ENCODE assay signal across 8 cellular contexts in the genomic region with DNA sequence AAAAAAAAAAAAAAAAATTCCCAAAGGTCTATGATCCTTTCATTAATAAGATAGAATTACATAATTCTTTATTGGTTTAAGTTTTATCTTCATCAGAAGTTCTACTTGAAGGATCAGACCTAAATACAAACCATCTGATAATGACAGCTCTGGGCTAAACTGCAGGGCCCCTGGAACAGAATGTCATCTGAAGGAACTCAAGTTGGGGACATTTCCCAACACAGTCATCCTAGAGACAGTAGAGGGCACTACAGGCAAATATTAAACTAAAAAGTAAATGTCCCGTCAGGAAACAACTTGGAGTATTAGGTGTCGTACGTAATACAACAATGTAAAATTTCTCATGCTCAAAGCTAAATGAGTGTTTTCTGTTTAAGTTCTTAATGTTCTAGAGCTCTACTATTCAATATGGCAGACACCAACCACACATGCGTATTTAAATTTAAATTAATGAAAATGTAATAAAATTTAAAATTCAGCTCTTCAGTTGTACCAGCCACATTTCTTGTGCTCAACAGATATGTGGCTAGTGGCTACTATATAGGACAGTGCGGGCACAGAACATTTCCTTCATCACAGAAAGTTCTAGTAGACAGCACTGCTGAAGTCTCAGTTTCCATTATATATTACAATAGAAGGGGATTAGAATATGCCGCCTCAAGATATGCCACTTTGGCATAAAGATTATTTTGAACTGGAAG. TPM values are rescaled to one million over a fixed set of nuclear protein-coding genes. Genes with fewer than 3 reads are reported as not detected.
A peak's percentile ranks its signal among the peaks of the same experiment; 100 is the strongest.
DNase-seq lines count a peak whose midpoint lies in the region; ATAC-seq and TF ChIP-seq lines count a peak whose summit lies in the region.

No MANE protein-coding gene starts in this region.

- no peaks in the 10 kb centered on the region for H3K4me1 ChIP-seq in KMS-11 (ENCODE audit: low read depth, poor library complexity, severe bottlenecking)

- H3K36me3 ChIP-seq in KMS-11 (ENCODE audit: insufficient read depth) (no peaks in the 10 kb centered on the region), neural cell (ENCODE audit: insufficient read depth, low read length) (no peaks in the 10 kb centered on the region)

- H4K20me1 ChIP-seq in KMS-11 (ENCODE audit: insufficient read depth) = no peaks in the 10 kb centered on the region
- no peaks in the 10 kb centered on the region for H4K20me1 ChIP-seq in neural cell (ENCODE audit: insufficient read depth)

- no peaks in the 10 kb centered on the region for H3K9me3 ChIP-seq in neural cell (ENCODE audit: low read length)

- no peaks in the 10 kb centered on the region for H3F3A ChIP-seq in neural cell (ENCODE audit: insufficient read depth, low read length, poor library complexity, severe bottlenecking)

- no peaks in the 10 kb centered on the region for H3K9me2 ChIP-seq in neural cell (ENCODE audit: insufficient read depth, low read length)

- H3K27me3 ChIP-seq in KMS-11 (ENCODE audit: insufficient read depth, low read depth) (no peaks in the 10 kb centered on the region), neural cell (ENCODE audit: insufficient read depth, low read depth, low read length) (no peaks in the 10 kb centered on the region)

- H2AFZ ChIP-seq in KMS-11 (ENCODE audit: low read depth) (no peak overlapping the region), neural cell (ENCODE audit: low read depth, low read length) (no peak overlapping the region)

- peak; percentile 43 for TF ChIP-seq RAD21 in neural cell (conservative IDR thresholded peaks at IDR 0.05)

- no peak overlapping the region for H3K9ac ChIP-seq in KMS-11
- H3K9ac ChIP-seq in neural cell (ENCODE audit: low read length) = no peak overlapping the region

- no peak overlapping the region for H3K4me3 ChIP-seq in KMS-11 (IDR thresholded peaks at IDR 0.05; ENCODE audit: insufficient read depth, low read depth, low read length)
- no peak overlapping the region for H3K4me3 ChIP-seq in neural cell (ENCODE audit: low read length)

- DNase-seq in EH (ENCODE audit: low read depth) = peak; percentile 69
- peak; percentile 49 for DNase-seq in SK-N-DZ (ENCODE audit: low spot score)
- DNase-seq in fibroblast of gingiva (ENCODE audit: low read depth) = peak; percentile 55

- H3K79me2 ChIP-seq in KMS-11 (ENCODE audit: insufficient read depth, low read depth) (no peaks in the 10 kb centered on the region), neural cell (replicated peaks; ENCODE audit: insufficient read depth, low read length) (no peaks in the 10 kb centered on the region)

- peak; percentile 78 for TF ChIP-seq CTCF in 22Rv1 (IDR thresholded peaks at IDR 0.05)
- peak; percentile 41 for TF ChIP-seq CTCF in KMS-11 (conservative IDR thresholded peaks at IDR 0.05; ENCODE audit: low read depth, low read length)
- TF ChIP-seq CTCF in neural cell (IDR thresholded peaks at IDR 0.05; ENCODE audit: poor library complexity, severe bottlenecking) = peak; percentile 37

- no peak for TF ChIP-seq EP300 in neural cell (conservative IDR thresholded peaks at IDR 0.05; ENCODE audit: poor library complexity, severe bottlenecking)

- ATAC-seq in GM21619 (IDR thresholded peaks at IDR 0.05; ENCODE audit: unreplicated experiment) (peak; percentile 79), HG03039 (IDR thresholded peaks at IDR 0.05; ENCODE audit: unreplicated experiment) (no peak)

- H3K27ac ChIP-seq in 22Rv1 (no peak overlapping the region), KMS-11 (no peak overlapping the region), neural cell (ENCODE audit: low read length) (no peak overlapping the region)

- H3K4me2 ChIP-seq in KMS-11 = no peak overlapping the region
- H3K4me2 ChIP-seq in neural cell (ENCODE audit: low read length) = no peak overlapping the region

TF ChIP-seq in neural cell, 6 proteins besides CTCF, POLR2A, EP300 and RAD21:
- TF ChIP-seq SMC3 (conservative IDR thresholded peaks at IDR 0.05; ENCODE audit: poor library complexity) (no peak), TAF1 (IDR thresholded peaks at IDR 0.05; ENCODE audit: low read depth) (no peak), EZH2 (IDR thresholded peaks at IDR 0.05; ENCODE audit: borderline replicate concordance, insufficient read depth, low read length, poor library complexity, severe bottlenecking) (no peak), POLR2AphosphoS5 (IDR thresholded peaks at IDR 0.05) (no peak), MXI1 (conservative IDR thresholded peaks at IDR 0.05; ENCODE audit: poor library complexity, severe bottlenecking) (no peak)
- TF ChIP-seq, protein P1, sequence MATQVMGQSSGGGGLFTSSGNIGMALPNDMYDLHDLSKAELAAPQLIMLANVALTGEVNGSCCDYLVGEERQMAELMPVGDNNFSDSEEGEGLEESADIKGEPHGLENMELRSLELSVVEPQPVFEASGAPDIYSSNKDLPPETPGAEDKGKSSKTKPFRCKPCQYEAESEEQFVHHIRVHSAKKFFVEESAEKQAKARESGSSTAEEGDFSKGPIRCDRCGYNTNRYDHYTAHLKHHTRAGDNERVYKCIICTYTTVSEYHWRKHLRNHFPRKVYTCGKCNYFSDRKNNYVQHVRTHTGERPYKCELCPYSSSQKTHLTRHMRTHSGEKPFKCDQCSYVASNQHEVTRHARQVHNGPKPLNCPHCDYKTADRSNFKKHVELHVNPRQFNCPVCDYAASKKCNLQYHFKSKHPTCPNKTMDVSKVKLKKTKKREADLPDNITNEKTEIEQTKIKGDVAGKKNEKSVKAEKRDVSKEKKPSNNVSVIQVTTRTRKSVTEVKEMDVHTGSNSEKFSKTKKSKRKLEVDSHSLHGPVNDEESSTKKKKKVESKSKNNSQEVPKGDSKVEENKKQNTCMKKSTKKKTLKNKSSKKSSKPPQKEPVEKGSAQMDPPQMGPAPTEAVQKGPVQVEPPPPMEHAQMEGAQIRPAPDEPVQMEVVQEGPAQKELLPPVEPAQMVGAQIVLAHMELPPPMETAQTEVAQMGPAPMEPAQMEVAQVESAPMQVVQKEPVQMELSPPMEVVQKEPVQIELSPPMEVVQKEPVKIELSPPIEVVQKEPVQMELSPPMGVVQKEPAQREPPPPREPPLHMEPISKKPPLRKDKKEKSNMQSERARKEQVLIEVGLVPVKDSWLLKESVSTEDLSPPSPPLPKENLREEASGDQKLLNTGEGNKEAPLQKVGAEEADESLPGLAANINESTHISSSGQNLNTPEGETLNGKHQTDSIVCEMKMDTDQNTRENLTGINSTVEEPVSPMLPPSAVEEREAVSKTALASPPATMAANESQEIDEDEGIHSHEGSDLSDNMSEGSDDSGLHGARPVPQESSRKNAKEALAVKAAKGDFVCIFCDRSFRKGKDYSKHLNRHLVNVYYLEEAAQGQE (IDR thresholded peaks at IDR 0.05; ENCODE audit: borderline replicate concordance) = no peak

RNA-seq across cellular contexts. Expression of gene NAXD, which starts 21.8 kb away (rescaled TPM):
- 30.1 and 33.7 TPM in 2 replicates for polyA plus RNA-seq in SK-N-DZ (2014; cell fraction: cytosol; rRNA removed)
- 71.5 and 72.7 TPM in 2 replicates for polyA plus RNA-seq in SK-N-DZ (2014; cell fraction: nucleus; rRNA removed)
- 58.1 and 60.5 TPM in 2 replicates for polyA plus RNA-seq in neural cell
- 28.1 and 34.1 TPM in 2 replicates for polyA minus RNA-seq in neural cell

RNA-seq across cellular contexts. Expression of gene RAB20, which starts 32.1 kb away (rescaled TPM):
- 0.08 and 0.97 TPM in 2 replicates for polyA plus RNA-seq in SK-N-DZ (2014; cell fraction: cytosol; rRNA removed)
- polyA plus RNA-seq in SK-N-DZ (2014; cell fraction: nucleus; rRNA removed) = not detected in 2 replicates
- polyA plus RNA-seq in neural cell = not detected in 2 replicates
- 0.35 TPM in 1 of 2 replicates, not detected in the other for polyA minus RNA-seq in neural cell
